In the genomic region with DNA sequence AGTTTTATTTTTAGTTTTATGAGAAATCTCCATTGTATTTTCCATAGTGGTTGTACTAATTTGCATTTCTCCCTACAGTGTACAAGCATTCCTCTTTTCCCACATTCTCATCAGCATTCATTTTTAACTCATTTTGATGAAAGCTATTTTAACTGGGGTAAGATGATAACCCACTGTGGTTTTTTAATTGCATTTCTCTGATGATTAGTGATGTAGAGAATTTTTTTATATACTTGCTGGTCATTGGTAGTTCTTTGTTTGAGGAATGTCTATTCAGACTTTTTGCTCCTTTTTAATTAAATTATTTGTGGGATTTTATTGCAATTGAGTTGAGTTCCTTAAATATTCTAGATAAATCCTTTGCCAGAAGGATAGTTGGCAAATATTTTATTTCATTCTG, we compare ENCODE assay signal across 20 cellular contexts.
"Had no signal": no experiment of that assay in that cellular context is flagged by ENCODE, and none has a peak within 500 bp of the region (broad histone marks: within the 10 kb centered on the region; RNA-seq: fewer than 3 reads in every experiment).

No MANE protein-coding gene starts in this region.

- H3K36me3 ChIP-seq: esophagus squamous epithelium, left ventricle myocardium inferior, lower lobe of right lung, pancreas, spleen, tibial artery, upper lobe of left lung, uterus had no signal

- H3K4me2 ChIP-seq: hepatocyte had no signal

- H3K4me3 ChIP-seq: esophagus squamous epithelium, hepatocyte, left ventricle myocardium inferior, lower lobe of right lung, pancreas, spleen, tibial artery, upper lobe of left lung, uterus had no signal

- H3K4me1 ChIP-seq: esophagus squamous epithelium, foreskin keratinocyte, left ventricle myocardium inferior, lower lobe of right lung, pancreas, spleen, tibial artery, upper lobe of left lung, uterus had no signal

- H3K27ac ChIP-seq: esophagus squamous epithelium, foreskin keratinocyte, hepatocyte, left ventricle myocardium inferior, lower lobe of right lung, pancreas, spleen, tibial artery, upper lobe of left lung, uterus had no signal

- H3K9me3 ChIP-seq: esophagus squamous epithelium, left ventricle myocardium inferior, lower lobe of right lung, pancreas, spleen, tibial artery, upper lobe of left lung, uterus had no signal

- H3K79me2 ChIP-seq: hepatocyte had no signal

- DNase-seq: esophagus squamous epithelium; foreskin keratinocyte; head of caudate nucleus; kidney; left cardiac atrium; left ventricle myocardium inferior; lower lobe of right lung; occipital lobe; pancreas; right cardiac atrium; spleen; stimulated activated CD4-positive, alpha-beta T cell treated with anti-CD3 and anti-CD28 coated beads, Interleukin-15, amount 100 ng/mL, for 24 hours; stimulated activated CD4-positive, alpha-beta T cell treated with anti-CD3 and anti-CD28 coated beads, Interleukin-1b, Interleukin-23, amount 100 ng/mL, for 48 hours; stimulated activated CD4-positive, alpha-beta T cell treated with anti-CD3 and anti-CD28 coated beads, Interleukin-4, amount 100 ng/mL, for 24 hours; tibial artery; upper lobe of left lung; uterus had no signal

- H3K27me3 ChIP-seq: esophagus squamous epithelium, foreskin keratinocyte, hepatocyte, pancreas, spleen, tibial artery, upper lobe of left lung, uterus had no signal

- H2AFZ ChIP-seq: hepatocyte had no signal

- ATAC-seq: foreskin keratinocyte; left cardiac atrium; lower lobe of right lung; natural killer cell treated with Interleukin-12 subunit alpha and Interleukin-12 subunit beta and Interleukin-15 and Interleukin-18, amount 100 ng/mL, for 72 hours; pancreas; right cardiac atrium; stimulated activated memory B cell treated with anti-CD40 and anti-IgM and Interleukin-4, amounts not matched to agents 10 μg/mL and 1 μg/mL and 100 μg/mL, for 72 hours had no signal
